In the genomic region with DNA sequence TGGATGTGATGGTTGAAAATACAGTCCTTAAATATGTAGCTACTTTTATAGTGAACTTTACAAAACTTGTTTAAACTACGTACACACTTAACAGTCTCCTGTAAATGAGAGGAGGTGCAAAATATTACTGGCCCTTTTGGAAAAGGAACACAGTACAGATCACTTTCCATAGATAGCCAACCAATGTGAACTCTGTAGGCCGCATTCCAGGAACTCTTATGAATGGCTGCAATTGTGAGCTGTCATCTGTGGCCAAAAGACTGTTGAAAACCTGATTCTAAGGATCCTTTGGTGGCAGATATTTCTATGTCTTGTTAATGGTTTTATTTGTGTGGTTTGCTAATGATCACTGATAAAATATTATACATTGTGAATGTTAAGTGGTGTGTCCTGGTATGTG, we compare ENCODE assay signal across 8 cellular contexts. TPM values are rescaled to one million over a fixed set of nuclear protein-coding genes. Genes with fewer than 3 reads are reported as not detected.
DNase-seq lines count a peak whose midpoint lies in the region; ATAC-seq, FAIRE-seq and TF ChIP-seq lines count a peak whose summit lies in the region.

No MANE protein-coding gene starts in this region.

- H4K91ac ChIP-seq in mesenchymal stem cell (ENCODE audit: low read length), result no peak overlapping the region

- FAIRE-seq in bronchial epithelial cell (lab: Jason Lieb, UNC), result no peak

- TF ChIP-seq CTCF in bronchial epithelial cell (IDR thresholded peaks at IDR 0.05; ENCODE audit: insufficient read depth, low read length, severe bottlenecking), result no peak

- H4K8ac ChIP-seq in mesenchymal stem cell (ENCODE audit: low read length), result no peak overlapping the region

- H3K4me1 ChIP-seq in Karpas-422 (ENCODE audit: low read length) (peaks cover 53% of the 10 kb centered on the region), mesenchymal stem cell (ENCODE audit: control insufficient read depth, insufficient read depth, low read depth, low read length) (peaks cover 2% of the 10 kb centered on the region)

- H3K9ac ChIP-seq in Karpas-422 (ENCODE audit: low read length) (peak overlapping the region; percentile 85; the same call in 1 of the 2 replicates), mesenchymal stem cell (ENCODE audit: low read length) (peak overlapping the region; percentile 100)

- WGBS in mesenchymal stem cell, result 21% methylated on average over 1 of the region's 2 CpGs

- no peak overlapping the region for H3K23ac ChIP-seq in mesenchymal stem cell (ENCODE audit: low read length in 2 of 2)

- DNase-seq in C1 segment of cervical spinal cord (lab: John Stamatoyannopoulos, UW) (peak in 10 of 14 donors; percentile 5 to 49 (median 16)), Karpas-422 (peak; percentile 51), bronchial epithelial cell (ENCODE audit: low read depth) (no peak), mesenchymal stem cell (peak; percentile 56), iPS-NIHi7 (ENCODE audit: extremely low spot score) (no peak)
- DNase-seq in stimulated activated CD8-positive, alpha-beta memory T cell treated with anti-CD3 and anti-CD28 coated beads, Interleukin-4, amount 100 ng/mL, for 48 hours, result no peak
- DNase-seq in stimulated activated CD4-positive, alpha-beta T cell treated with anti-CD3 and anti-CD28 coated beads, Interleukin-15, amount 100 ng/mL, for 24 hours, result no peak

- no peaks in the 10 kb centered on the region for H3K27me3 ChIP-seq in Karpas-422 (ENCODE audit: low read length)
- no peaks in the 10 kb centered on the region for H3K27me3 ChIP-seq in bronchial epithelial cell (ENCODE audit: control insufficient read depth, insufficient read depth, low read length)
- H3K27me3 ChIP-seq in mesenchymal stem cell (ENCODE audit: control insufficient read depth in 1 of 2, insufficient read depth in 1 of 2, low read length in 2 of 2), result no peaks in the 10 kb centered on the region

- no peak overlapping the region for H2AK5ac ChIP-seq in mesenchymal stem cell (ENCODE audit: low read length, severe bottlenecking)

- no peak overlapping the region for H3K4ac ChIP-seq in mesenchymal stem cell (ENCODE audit: low read depth in 1 of 2, low read length in 2 of 2)

- peak overlapping the region; percentile 93 for H3K4me3 ChIP-seq in Karpas-422 (ENCODE audit: low read length)
- peak overlapping the region; percentile 5 for H3K4me3 ChIP-seq in bronchial epithelial cell (ENCODE audit: low read depth, low read length)
- H3K4me3 ChIP-seq in mesenchymal stem cell (ENCODE audit: insufficient read depth in 1 of 2, low read depth in 1 of 2, low read length in 2 of 2), result peak overlapping the region in 1 of 2 experiments; percentile 99

- H3K79me1 ChIP-seq in mesenchymal stem cell (replicated peaks; ENCODE audit: low read length, poor library complexity, severe bottlenecking), result no peaks in the 10 kb centered on the region

- H2BK12ac ChIP-seq in mesenchymal stem cell (ENCODE audit: low read length in 2 of 2), result no peak overlapping the region

- no peaks in the 10 kb centered on the region for H3K9me2 ChIP-seq in Karpas-422 (replicated peaks; ENCODE audit: insufficient read depth, low read length)

- H3K9me3 ChIP-seq in Karpas-422 (ENCODE audit: low read length), result no peaks in the 10 kb centered on the region
- H3K9me3 ChIP-seq in mesenchymal stem cell (ENCODE audit: control insufficient read depth, low read length), result no peaks in the 10 kb centered on the region

- H3K14ac ChIP-seq in mesenchymal stem cell (ENCODE audit: low read length in 2 of 2), result no peak overlapping the region

- H3K27ac ChIP-seq in Karpas-422 (ENCODE audit: low read length), result no peak overlapping the region
- H3K27ac ChIP-seq in mesenchymal stem cell (ENCODE audit: low read length, poor library complexity, severe bottlenecking), result no peak overlapping the region

- H2AFZ ChIP-seq in Karpas-422 (ENCODE audit: low read length) (no peak overlapping the region), mesenchymal stem cell (ENCODE audit: low read depth, low read length) (no peak overlapping the region)

- peaks cover 100% of the 10 kb centered on the region for H3K79me2 ChIP-seq in Karpas-422 (ENCODE audit: low read length)

- no peak overlapping the region for H2BK5ac ChIP-seq in mesenchymal stem cell (ENCODE audit: low read depth, low read length, poor library complexity, severe bottlenecking)

- H4K20me1 ChIP-seq in Karpas-422 (ENCODE audit: insufficient read depth, low read depth, low read length), result peaks cover 54% of the 10 kb centered on the region

- ATAC-seq in HG03378 (IDR thresholded peaks at IDR 0.05; ENCODE audit: unreplicated experiment), result no peak

- peak overlapping the region; percentile 98 for H3K4me2 ChIP-seq in Karpas-422 (ENCODE audit: low read depth, low read length, poor library complexity, severe bottlenecking)
- peak overlapping the region; percentile 45 for H3K4me2 ChIP-seq in mesenchymal stem cell (ENCODE audit: low read length, poor library complexity, severe bottlenecking)

- H3K18ac ChIP-seq in mesenchymal stem cell (ENCODE audit: low read depth in 1 of 2, low read length in 2 of 2), result no peak overlapping the region

- no peak overlapping the region for H2BK15ac ChIP-seq in mesenchymal stem cell (ENCODE audit: low read depth, poor library complexity, severe bottlenecking)

- H3K36me3 ChIP-seq in Karpas-422 (ENCODE audit: insufficient read depth, low read length) (peaks cover 39% of the 10 kb centered on the region; the same call in 1 of the 2 replicates), bronchial epithelial cell (ENCODE audit: control insufficient read depth, insufficient read depth, low read length) (peaks cover 5% of the 10 kb centered on the region), mesenchymal stem cell (ENCODE audit: control insufficient read depth in 1 of 2, insufficient read depth in 2 of 2, low read depth in 1 of 2, low read length in 2 of 2) (peaks cover 10 to 38% of the 10 kb centered on the region in 2 experiments)

- no peak overlapping the region for H2BK120ac ChIP-seq in mesenchymal stem cell (ENCODE audit: low read depth, low read length)

RNA-seq across cellular contexts. Expression of a gene that starts 6.2 kb away (rescaled TPM):
- 8.7 and 44.4 TPM in 2 replicates for total RNA-seq in Karpas-422 (2014; rRNA removed; shearing (Covaris generic); ENCODE audit: low replicate concordance)
- total RNA-seq in bronchial epithelial cell, result 5.0 and 5.8 TPM in 2 replicates
- 29.1 TPM for polyA plus RNA-seq in mesenchymal stem cell (2013, experiment 1 of 2)
- 29.3 TPM for polyA plus RNA-seq in mesenchymal stem cell (2013, experiment 2 of 2)

Comparison
In these comparisons a context has a peak if more than half of its experiments do, and no peak if none do; other contexts are left out.
1. DNase-seq: peak in C1 segment of cervical spinal cord (10 of 14), Karpas-422 (single experiment) and mesenchymal stem cell (single experiment); none in bronchial epithelial cell (single experiment), stimulated activated CD8-positive, alpha-beta memory T cell treated with anti-CD3 and anti-CD28 coated beads, Interleukin-4, amount 100 ng/mL, for 48 hours (single experiment), stimulated activated CD4-positive, alpha-beta T cell treated with anti-CD3 and anti-CD28 coated beads, Interleukin-15, amount 100 ng/mL, for 24 hours (single experiment) and iPS-NIHi7 (single experiment).